ENCODE assay signal across 1 cellular context in the genomic region with DNA sequence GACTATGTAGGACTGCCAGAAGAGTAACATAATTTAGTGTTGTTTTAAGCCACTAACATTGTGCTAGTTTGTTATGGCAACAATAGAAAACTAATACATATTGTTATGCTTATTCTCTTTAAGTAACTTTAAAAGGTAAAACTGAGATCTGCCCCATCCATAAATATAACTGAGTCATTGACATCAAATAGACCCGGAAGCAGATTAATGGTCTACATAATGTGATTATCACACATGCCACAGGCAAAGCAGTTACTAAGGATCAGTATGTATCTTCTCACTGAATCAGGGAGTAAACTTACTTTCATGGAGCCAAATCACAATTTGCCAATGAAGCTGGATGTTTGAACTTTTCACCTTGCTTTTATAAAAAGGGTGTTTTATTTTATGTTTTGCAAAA.
TF ChIP-seq lines count a peak whose summit lies in the region.

No MANE protein-coding gene starts in this region.

TF ChIP-seq in HCT116, 20 proteins besides CTCF, POLR2A, EP300 and RAD21 (continued from another document):
- TF ChIP-seq, protein P1, sequence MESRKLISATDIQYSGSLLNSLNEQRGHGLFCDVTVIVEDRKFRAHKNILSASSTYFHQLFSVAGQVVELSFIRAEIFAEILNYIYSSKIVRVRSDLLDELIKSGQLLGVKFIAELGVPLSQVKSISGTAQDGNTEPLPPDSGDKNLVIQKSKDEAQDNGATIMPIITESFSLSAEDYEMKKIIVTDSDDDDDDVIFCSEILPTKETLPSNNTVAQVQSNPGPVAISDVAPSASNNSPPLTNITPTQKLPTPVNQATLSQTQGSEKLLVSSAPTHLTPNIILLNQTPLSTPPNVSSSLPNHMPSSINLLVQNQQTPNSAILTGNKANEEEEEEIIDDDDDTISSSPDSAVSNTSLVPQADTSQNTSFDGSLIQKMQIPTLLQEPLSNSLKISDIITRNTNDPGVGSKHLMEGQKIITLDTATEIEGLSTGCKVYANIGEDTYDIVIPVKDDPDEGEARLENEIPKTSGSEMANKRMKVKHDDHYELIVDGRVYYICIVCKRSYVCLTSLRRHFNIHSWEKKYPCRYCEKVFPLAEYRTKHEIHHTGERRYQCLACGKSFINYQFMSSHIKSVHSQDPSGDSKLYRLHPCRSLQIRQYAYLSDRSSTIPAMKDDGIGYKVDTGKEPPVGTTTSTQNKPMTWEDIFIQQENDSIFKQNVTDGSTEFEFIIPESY (IDR thresholded peaks at IDR 0.05; ENCODE audit: extremely low read depth, insufficient replicate concordance, low read length), result no peak
- TF ChIP-seq EGR1 (IDR thresholded peaks at IDR 0.05; ENCODE audit: low read depth) (no peak), ZNF274 (IDR thresholded peaks at IDR 0.05; ENCODE audit: low read depth, low read length) (no peak), EZH2phosphoT487 (IDR thresholded peaks at IDR 0.05; ENCODE audit: borderline replicate concordance) (no peak), JUND (IDR thresholded peaks at IDR 0.05) (no peak), EZH2 (IDR thresholded peaks at IDR 0.05) (no peak)
- TF ChIP-seq, protein P2, sequence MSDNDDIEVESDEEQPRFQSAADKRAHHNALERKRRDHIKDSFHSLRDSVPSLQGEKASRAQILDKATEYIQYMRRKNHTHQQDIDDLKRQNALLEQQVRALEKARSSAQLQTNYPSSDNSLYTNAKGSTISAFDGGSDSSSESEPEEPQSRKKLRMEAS (IDR thresholded peaks at IDR 0.05), result no peak
TF ChIP-seq in HCT116: peak in this region for 0.
